Comparison of ENCODE assay signal across 19 cellular contexts in the genomic region with DNA sequence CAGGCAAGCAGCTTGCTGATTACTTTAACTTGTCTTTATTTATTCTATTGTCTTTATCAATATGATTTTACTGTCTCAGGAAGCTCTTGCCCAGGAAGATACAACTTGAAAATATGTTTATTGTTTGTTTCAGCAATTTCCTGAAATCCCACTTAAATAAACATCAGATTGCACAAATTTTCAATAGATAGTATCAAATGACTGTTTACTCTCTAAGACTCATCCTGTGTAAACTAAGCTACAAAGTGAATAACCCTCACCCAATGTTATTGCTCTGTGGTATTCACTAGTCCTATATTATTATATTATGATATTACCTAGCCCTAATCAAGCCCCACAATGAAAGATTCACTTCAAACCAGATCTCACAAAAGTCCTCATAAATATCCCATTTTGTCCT.
DNase-seq lines count a peak whose midpoint lies in the region; ATAC-seq, FAIRE-seq and TF ChIP-seq lines count a peak whose summit lies in the region.
"Had no signal": no experiment of that assay in that cellular context is flagged by ENCODE, and none has a peak within 500 bp of the region (broad histone marks: within the 10 kb centered on the region; RNA-seq: fewer than 3 reads in every experiment).

No MANE protein-coding gene starts in this region.

- TF ChIP-seq CTCF in C4-2B (conservative IDR thresholded peaks at IDR 0.05) (no peak), RWPE2 (IDR thresholded peaks at IDR 0.05; ENCODE audit: poor library complexity, severe bottlenecking) (no peak), HepG2 (CRISPR knock-in tag; IDR thresholded peaks at IDR 0.05) (no peak)

- no TSS peak for BruUV-seq in HepG2 (replicated peaks; lab: Mats Ljungman, UMichigan)

- no peak for FAIRE-seq in HepG2 (lab: Jason Lieb, UNC)
- FAIRE-seq: A204.1, G401.6, GM12891, H54, K562 had no signal

- CTCF ChIA-PET in HepG2 (lab: Yijun Ruan, JAX; ENCODE audit: low intra/inter-chr PET ratio, low total read pairs) (no interaction called here), HEK293T (lab: Yijun Ruan, JAX) (no interaction called here)

- no peaks in the 10 kb centered on the region for H3K36me3 ChIP-seq in RWPE2 (ENCODE audit: low read depth)
- no peaks in the 10 kb centered on the region for H3K36me3 ChIP-seq in HepG2 (replicated peaks in 1 of 2; ENCODE audit: control insufficient read depth in 1 of 2, insufficient read depth in 2 of 2, low read length in 2 of 2)
- H3K36me3 ChIP-seq: BLaER1 had no signal

- intact Hi-C loops in HepG2 (cut with micrococcal nuclease; ENCODE audit: unreplicated experiment) = no loop called here

- peak overlapping the region; percentile 36; the same call in 1 of the 2 replicates for H3K27ac ChIP-seq in C4-2B
- no peak overlapping the region for H3K27ac ChIP-seq in RWPE2 (ENCODE audit: poor library complexity, severe bottlenecking)
- H3K27ac ChIP-seq in HepG2 (ENCODE audit: extremely low read length, insufficient read depth, low read length) = no peak overlapping the region
- H3K27ac ChIP-seq: BLaER1, HL-60 had no signal

- H3K9ac ChIP-seq in HepG2 (ENCODE audit: insufficient read depth, low read depth, low read length) = no peak overlapping the region
- H3K9ac ChIP-seq: BLaER1 had no signal

- no peaks in the 10 kb centered on the region for H3K9me3 ChIP-seq in RWPE2 (ENCODE audit: severe bottlenecking)
- H3K9me3 ChIP-seq in HepG2 (ENCODE audit: low read length) = no peaks in the 10 kb centered on the region
- H3K9me3 ChIP-seq: BLaER1 had no signal

- H4K20me1 ChIP-seq in HepG2 (ENCODE audit: insufficient read depth, low read length) = no peaks in the 10 kb centered on the region
- H4K20me1 ChIP-seq: BLaER1 had no signal

- POLR2A ChIA-PET in HepG2 (lab: Yijun Ruan, JAX) (no interaction called here), HEK293T (lab: Yijun Ruan, JAX) (no interaction called here)

- in situ Hi-C loops in HepG2 (cut with HindIII; ENCODE audit: extremely low pct_ligation_motif_present, low pct_unique_long_range_greater_than_20kb) = no loop called here

- H3K4me1 ChIP-seq in RWPE2 (ENCODE audit: insufficient read depth, poor library complexity, severe bottlenecking) = no peaks in the 10 kb centered on the region
- no peaks in the 10 kb centered on the region for H3K4me1 ChIP-seq in HepG2 (ENCODE audit: insufficient read depth, low read length)
- H3K4me1 ChIP-seq: BLaER1 had no signal

- H3K79me2 ChIP-seq in HepG2 (ENCODE audit: insufficient read depth, low read length) = no peaks in the 10 kb centered on the region

- no peak for TF ChIP-seq RAD21 in HepG2 (CRISPR knock-in tag; IDR thresholded peaks at IDR 0.05)

- no peak overlapping the region for H2AFZ ChIP-seq in HepG2 (ENCODE audit: low read length)

- TF ChIP-seq POLR2A in HepG2 (IDR thresholded peaks at IDR 0.05; ENCODE audit: insufficient read depth in 1 of 2, low read depth in 2 of 2, low read length in 2 of 2) = no peak

- H3K4me2 ChIP-seq in HepG2 (ENCODE audit: low read depth, low read length) = no peak overlapping the region
- H3K4me2 ChIP-seq: BLaER1, GM23338 had no signal

- H3K4me3 ChIP-seq in RWPE2 (ENCODE audit: severe bottlenecking) = no peak overlapping the region
- H3K4me3 ChIP-seq in HepG2 (replicated peaks in 1 of 3; ENCODE audit: insufficient read depth in 1 of 3, low read depth in 2 of 3, low read length in 3 of 3) = no peak overlapping the region
- H3K4me3 ChIP-seq: BLaER1, GM23338, K562 had no signal

- H3K27me3 ChIP-seq in RWPE2 (ENCODE audit: insufficient read depth, poor library complexity, severe bottlenecking) (peaks cover 6% of the 10 kb centered on the region), HepG2 (ENCODE audit: control insufficient read depth in 1 of 2, insufficient read depth in 2 of 2, low read length in 2 of 2) (no peaks in the 10 kb centered on the region; a peak in 1 of 5 replicates)
- H3K27me3 ChIP-seq: BLaER1 had no signal

- ATAC-seq in RWPE2 (ENCODE audit: low read depth) = peak; percentile 33; the same call in 1 of the 3 replicates
- ATAC-seq in HepG2 = no peak
- ATAC-seq in HG03175 (IDR thresholded peaks at IDR 0.05; ENCODE audit: unreplicated experiment) = no peak
- ATAC-seq in HG02759 (IDR thresholded peaks at IDR 0.05; ENCODE audit: unreplicated experiment) = no peak
- ATAC-seq: CD8-positive, alpha-beta T cell; GM23338; HCT116; K562 had no signal

- TF ChIP-seq EP300 in HepG2 (IDR thresholded peaks at IDR 0.05; ENCODE audit: low read depth in 2 of 2, low read length in 2 of 2) (no peak; a peak in 1 of 4 replicates), HepG2 (CRISPR knock-in tag; IDR thresholded peaks at IDR 0.05; ENCODE audit: borderline replicate concordance) (no peak)

- DNase-seq in DMS53 treated with DMSO at 0.1 percent for 48 hours (lab: John Stamatoyannopoulos, UW; ENCODE audit: unreplicated experiment) (peak; percentile 86), RWPE2 (ENCODE audit: low spot score) (no peak), HepG2 (ENCODE audit: low spot score) (peak; percentile 7), HEK293T (ENCODE audit: extremely low spot score) (no peak)
- DNase-seq: Calu3; CD8-positive, alpha-beta T cell; IMR-90 had no signal

TF ChIP-seq in HepG2, 621 proteins besides CTCF, POLR2A, EP300 and RAD21 (continues in another document):
- TF ChIP-seq, protein P1, sequence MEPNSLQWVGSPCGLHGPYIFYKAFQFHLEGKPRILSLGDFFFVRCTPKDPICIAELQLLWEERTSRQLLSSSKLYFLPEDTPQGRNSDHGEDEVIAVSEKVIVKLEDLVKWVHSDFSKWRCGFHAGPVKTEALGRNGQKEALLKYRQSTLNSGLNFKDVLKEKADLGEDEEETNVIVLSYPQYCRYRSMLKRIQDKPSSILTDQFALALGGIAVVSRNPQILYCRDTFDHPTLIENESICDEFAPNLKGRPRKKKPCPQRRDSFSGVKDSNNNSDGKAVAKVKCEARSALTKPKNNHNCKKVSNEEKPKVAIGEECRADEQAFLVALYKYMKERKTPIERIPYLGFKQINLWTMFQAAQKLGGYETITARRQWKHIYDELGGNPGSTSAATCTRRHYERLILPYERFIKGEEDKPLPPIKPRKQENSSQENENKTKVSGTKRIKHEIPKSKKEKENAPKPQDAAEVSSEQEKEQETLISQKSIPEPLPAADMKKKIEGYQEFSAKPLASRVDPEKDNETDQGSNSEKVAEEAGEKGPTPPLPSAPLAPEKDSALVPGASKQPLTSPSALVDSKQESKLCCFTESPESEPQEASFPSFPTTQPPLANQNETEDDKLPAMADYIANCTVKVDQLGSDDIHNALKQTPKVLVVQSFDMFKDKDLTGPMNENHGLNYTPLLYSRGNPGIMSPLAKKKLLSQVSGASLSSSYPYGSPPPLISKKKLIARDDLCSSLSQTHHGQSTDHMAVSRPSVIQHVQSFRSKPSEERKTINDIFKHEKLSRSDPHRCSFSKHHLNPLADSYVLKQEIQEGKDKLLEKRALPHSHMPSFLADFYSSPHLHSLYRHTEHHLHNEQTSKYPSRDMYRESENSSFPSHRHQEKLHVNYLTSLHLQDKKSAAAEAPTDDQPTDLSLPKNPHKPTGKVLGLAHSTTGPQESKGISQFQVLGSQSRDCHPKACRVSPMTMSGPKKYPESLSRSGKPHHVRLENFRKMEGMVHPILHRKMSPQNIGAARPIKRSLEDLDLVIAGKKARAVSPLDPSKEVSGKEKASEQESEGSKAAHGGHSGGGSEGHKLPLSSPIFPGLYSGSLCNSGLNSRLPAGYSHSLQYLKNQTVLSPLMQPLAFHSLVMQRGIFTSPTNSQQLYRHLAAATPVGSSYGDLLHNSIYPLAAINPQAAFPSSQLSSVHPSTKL (CRISPR knock-in tag; IDR thresholded peaks at IDR 0.05) = peak; percentile 27; the same call in 1 of the 2 replicates
- TF ChIP-seq FOXA3 (CRISPR knock-in tag; IDR thresholded peaks at IDR 0.05) (peak; percentile 61), GABPA (IDR thresholded peaks at IDR 0.05; ENCODE audit: low read depth, low read length) (no peak), GABPA (CRISPR knock-in tag; IDR thresholded peaks at IDR 0.05; ENCODE audit: low read depth) (no peak), HMG20A (CRISPR knock-in tag; IDR thresholded peaks at IDR 0.05; ENCODE audit: borderline replicate concordance) (peak; percentile 41; the same call in 1 of the 2 replicates)

TF ChIP-seq in HEK293T, 16 proteins besides CTCF, POLR2A, EP300 and RAD21:
- TF ChIP-seq FOXA1 (IDR thresholded peaks at IDR 0.05) = no peak
- no peak for TF ChIP-seq BHLHE40 (IDR thresholded peaks at IDR 0.05; ENCODE audit: borderline replicate concordance)
- no peak for TF ChIP-seq ARNT (IDR thresholded peaks at IDR 0.05)
- TF ChIP-seq, protein P2, sequence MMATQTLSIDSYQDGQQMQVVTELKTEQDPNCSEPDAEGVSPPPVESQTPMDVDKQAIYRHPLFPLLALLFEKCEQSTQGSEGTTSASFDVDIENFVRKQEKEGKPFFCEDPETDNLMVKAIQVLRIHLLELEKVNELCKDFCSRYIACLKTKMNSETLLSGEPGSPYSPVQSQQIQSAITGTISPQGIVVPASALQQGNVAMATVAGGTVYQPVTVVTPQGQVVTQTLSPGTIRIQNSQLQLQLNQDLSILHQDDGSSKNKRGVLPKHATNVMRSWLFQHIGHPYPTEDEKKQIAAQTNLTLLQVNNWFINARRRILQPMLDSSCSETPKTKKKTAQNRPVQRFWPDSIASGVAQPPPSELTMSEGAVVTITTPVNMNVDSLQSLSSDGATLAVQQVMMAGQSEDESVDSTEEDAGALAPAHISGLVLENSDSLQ (IDR thresholded peaks at IDR 0.05) = no peak
- TF ChIP-seq SUZ12 (IDR thresholded peaks at IDR 0.05) = no peak
- no peak for TF ChIP-seq ZNF384 (IDR thresholded peaks at IDR 0.05)
- no peak for TF ChIP-seq L3MBTL2 (conservative IDR thresholded peaks at IDR 0.05)
- no peak for TF ChIP-seq NFRKB (IDR thresholded peaks at IDR 0.05)
- TF ChIP-seq HDGF (IDR thresholded peaks at IDR 0.05; ENCODE audit: borderline replicate concordance) = no peak
- no peak for TF ChIP-seq SP1 (IDR thresholded peaks at IDR 0.05)

Comparison
In these comparisons a context has a peak if more than half of its experiments do, and no peak if none do; other contexts are left out.
1. DNase-seq: peak in DMS53 treated with DMSO at 0.1 percent for 48 hours (single experiment) and HepG2 (single experiment); none in RWPE2 (single experiment) and HEK293T (single experiment).